Comparison of ENCODE assay signal across 9 cellular contexts in genomic region chr5:75734913-75735789, GRCh38. TPM values are rescaled to one million over a fixed set of nuclear protein-coding genes. Genes with fewer than 3 reads are reported as not detected.
DNase-seq lines count a peak whose midpoint lies in the region; ATAC-seq and TF ChIP-seq lines count a peak whose summit lies in the region.
"Had no signal": no experiment of that assay in that cellular context is flagged by ENCODE, and none has a peak within 500 bp of the region (broad histone marks: within the 10 kb centered on the region; RNA-seq: fewer than 3 reads in every experiment).

No MANE protein-coding gene starts in this region.

- no peaks in the 10 kb centered on the region for H3K4me1 ChIP-seq in GM23248 (ENCODE audit: insufficient read depth)

- in situ Hi-C loops in GM23248 (cut with MboI): no loop called here

- no peaks in the 10 kb centered on the region for H3K9me3 ChIP-seq in GM23248 (ENCODE audit: low read depth)

- peak in 2 of 3 experiments; percentile 1 to 43 for DNase-seq in NCI-H1417 (lab: John Stamatoyannopoulos, UW)
- DNase-seq in NCI-H1417 treated with DMSO at 0.1 percent for 48 hours (lab: John Stamatoyannopoulos, UW): no peak
- peak; percentile 43 for DNase-seq in GM23248
- peak; percentile 55 for DNase-seq in RPMI8226
- DNase-seq in epithelial cell of proximal tubule (ENCODE audit: low read depth): no peak
- DNase-seq in osteocyte (ENCODE audit: extremely low spot score, unreplicated experiment): no peak
- DNase-seq in COLO829 (ENCODE audit: low spot score): no peak

- H3K36me3 ChIP-seq in GM23248 (ENCODE audit: low read depth): no peaks in the 10 kb centered on the region

- no peaks in the 10 kb centered on the region for H4K20me1 ChIP-seq in GM23248 (ENCODE audit: insufficient read depth)

- H3F3A ChIP-seq in GM23248 (ENCODE audit: insufficient read depth): no peaks in the 10 kb centered on the region

- no peak overlapping the region for H3K4me3 Mint-ChIP-seq in osteocyte (ENCODE audit: unreplicated experiment)
- H3K4me3 Mint-ChIP-seq: CD4-positive, alpha-beta memory T cell had no signal

- H3K4me3 ChIP-seq in GM23248 (no peak overlapping the region), epithelial cell of proximal tubule (ENCODE audit: low read depth, low read length) (no peak overlapping the region)

- no peak overlapping the region for H3K9ac ChIP-seq in GM23248

- H3K4me1 Mint-ChIP-seq in osteocyte (ENCODE audit: unreplicated experiment): no peaks in the 10 kb centered on the region
- H3K4me1 Mint-ChIP-seq: CD4-positive, alpha-beta memory T cell had no signal

- H3K9me3 Mint-ChIP-seq in osteocyte (ENCODE audit: unreplicated experiment): no peaks in the 10 kb centered on the region

- H3K4me2 ChIP-seq in GM23248 (ENCODE audit: unreplicated experiment): no peak overlapping the region

- ATAC-seq in GM21825 (IDR thresholded peaks at IDR 0.05; ENCODE audit: unreplicated experiment): no peak

- peaks cover 39% of the 10 kb centered on the region for H3K27me3 Mint-ChIP-seq in osteocyte (ENCODE audit: unreplicated experiment)

- H3K27ac Mint-ChIP-seq in osteocyte (ENCODE audit: unreplicated experiment): no peak overlapping the region
- H3K27ac Mint-ChIP-seq: CD4-positive, alpha-beta memory T cell had no signal

- no peaks in the 10 kb centered on the region for H3K79me2 ChIP-seq in GM23248 (ENCODE audit: insufficient read depth)

- H3K36me3 Mint-ChIP-seq in osteocyte (ENCODE audit: unreplicated experiment): no peaks in the 10 kb centered on the region
- H3K36me3 Mint-ChIP-seq: CD4-positive, alpha-beta memory T cell had no signal

- no peak overlapping the region for H3K27ac ChIP-seq in GM23248

- TF ChIP-seq CTCF in epithelial cell of proximal tubule (conservative IDR thresholded peaks at IDR 0.05; ENCODE audit: low read depth, low read length) (peak; percentile 91), osteocyte (IDR thresholded peaks at IDR 0.05) (peak; percentile 58)

- no peaks in the 10 kb centered on the region for H3K27me3 ChIP-seq in GM23248 (replicated peaks; ENCODE audit: insufficient read depth)

- H3K9me2 ChIP-seq in GM23248 (ENCODE audit: insufficient read depth): no peaks in the 10 kb centered on the region

- WGBS in GM23248 (ENCODE audit: low coverage in 1 of 2, low lambda C conversion rate in 2 of 2, missing lambda C conversion rate in 2 of 2), 2 experiments: 3 to 10% methylated on average over 6 of the region's 6 CpGs

- H2AFZ ChIP-seq in GM23248: 0 out of 2 replicates have a peak overlapping the region, but pooled peaks have one; percentile 5

RNA-seq across cellular contexts. Expression of gene POC5, which starts 17.9 kb away (rescaled TPM):
- 14.5 and 17.4 TPM in 2 replicates for total RNA-seq in GM23248 (2014; rRNA removed; shearing (Covaris generic))
- polyA plus RNA-seq in GM23248 (2016; fragmentation: Nextera tagmentation; extraction: Ambion mirVana): 7.7 and 7.9 TPM in 2 replicates
- total RNA-seq in epithelial cell of proximal tubule (13.7 and 21.9 TPM in 2 replicates), osteocyte (9.9 and 11.8 TPM in 2 replicates)

Comparison
In these comparisons a context has a peak if more than half of its experiments do, and no peak if none do; other contexts are left out.
1. DNase-seq: peak in NCI-H1417 (2 of 3), GM23248 (single experiment) and RPMI8226 (single experiment); none in NCI-H1417 treated with DMSO at 0.1 percent for 48 hours (single experiment), epithelial cell of proximal tubule (single experiment), osteocyte (single experiment) and COLO829 (single experiment).